32 cellular contexts compared by ENCODE assay signal in genomic region chr10:86665218-86665607, GRCh38. TPM values are rescaled to one million over a fixed set of nuclear protein-coding genes. Genes with fewer than 3 reads are reported as not detected.
DNase-seq lines count a peak whose midpoint lies in the region; ATAC-seq and TF ChIP-seq lines count a peak whose summit lies in the region.
"Had no signal": no experiment of that assay in that cellular context is flagged by ENCODE, and none has a peak within 500 bp of the region (broad histone marks: within the 10 kb centered on the region; RNA-seq: fewer than 3 reads in every experiment).

No MANE protein-coding gene starts in this region.

- TF ChIP-seq CTCF in left ventricle myocardium inferior (IDR thresholded peaks at IDR 0.05; ENCODE audit: borderline replicate concordance) (no peak), dorsolateral prefrontal cortex (IDR thresholded peaks at IDR 0.05 in 54 of 56, conservative IDR thresholded peaks at IDR 0.05 in 2 of 56; ENCODE audit: low read depth in 1 of 56, partially characterized antibody in 56 of 56) (no peak), neural progenitor cell (IDR thresholded peaks at IDR 0.05) (no peak), GM20000 (IDR thresholded peaks at IDR 0.05; ENCODE audit: extremely low read depth, missing control alignments) (no peak), suprapubic skin (IDR thresholded peaks at IDR 0.05) (no peak)

- no peak for DNase-seq in left ventricle myocardium inferior
- DNase-seq in left ventricle myocardium superior: no peak
- DNase-seq in dorsolateral prefrontal cortex: no peak
- DNase-seq in neural progenitor cell (ENCODE audit: low spot score): no peak
- DNase-seq in superior temporal gyrus (ENCODE audit: extremely low spot score): no peak
- no peak for DNase-seq in GM20000 (ENCODE audit: low spot score)
- no peak for DNase-seq in suprapubic skin (ENCODE audit: low spot score in 2 of 2)
- DNase-seq: activated CD4-positive, alpha-beta T cell treated with anti-CD3 and anti-CD28 coated beads, Interleukin-2, amount 10 ng/mL, durations not matched to agents 24 days and 14 days; activated naive CD4-positive, alpha-beta T cell; activated T-cell treated with anti-CD3 and anti-CD28 coated beads, Interleukin-2, amount 50 U/mL, for 48 hours; GDM1; MV-4-11; natural killer cell; NCI-H1694 treated with DMSO at 0.1 percent for 48 hours; NCI-H2171 treated with DMSO at 0.1 percent for 48 hours; NCI-H524; stimulated activated CD8-positive, alpha-beta memory T cell treated with anti-CD3 and anti-CD28 coated beads, Interleukin-4, amount 100 ng/mL, for 48 hours; stomach; WERI-Rb-1 had no signal

- H3K27me3 ChIP-seq in left ventricle myocardium inferior (ENCODE audit: low read depth): no peaks in the 10 kb centered on the region
- H3K27me3 ChIP-seq in dorsolateral prefrontal cortex: no peaks in the 10 kb centered on the region
- H3K27me3 ChIP-seq in neural progenitor cell: no peaks in the 10 kb centered on the region
- H3K27me3 ChIP-seq in suprapubic skin: no peaks in the 10 kb centered on the region
- H3K27me3 ChIP-seq: adrenal gland, breast epithelium, stomach had no signal

- H4K20me1 ChIP-seq in neural progenitor cell (ENCODE audit: low read depth): no peaks in the 10 kb centered on the region

- no peak overlapping the region for H3K4me2 ChIP-seq in neural progenitor cell
- H3K4me2 ChIP-seq: KMS-11 had no signal

- H3K4me3 ChIP-seq in left ventricle myocardium inferior (peak overlapping the region; percentile 77), dorsolateral prefrontal cortex (peak overlapping the region in 19 of 59 donors; percentile 5 to 68 (median 39)), neural progenitor cell (no peak overlapping the region), suprapubic skin (no peak overlapping the region)
- H3K4me3 ChIP-seq: adrenal gland, breast epithelium, left lung, stomach had no signal

- no peak overlapping the region for H3K4me3 Mint-ChIP-seq in neural progenitor cell
- H3K4me3 Mint-ChIP-seq: activated CD4-positive, alpha-beta T cell treated with anti-CD3 and anti-CD28 coated beads, Interleukin-2, amount 10 ng/mL, durations not matched to agents 24 days and 14 days; B cell; dendritic cell treated with granulocyte-macrophage colony-stimulating factor and Interleukin-4, amounts not matched to agents 40 ng/mL and 50 ng/mL, for 4 days; mesothelial cell of epicardium; natural killer cell; T-helper 2 cell treated with Interferon-gamma antibody and Interleukin-4, amounts not matched to agents 5 μg/mL and 100 μg/mL, for 36 hours had no signal

- H3K27me3 Mint-ChIP-seq in neural progenitor cell (ENCODE audit: insufficient read depth, low read depth): peaks cover 4% of the 10 kb centered on the region
- H3K27me3 Mint-ChIP-seq: activated CD4-positive, alpha-beta T cell treated with anti-CD3 and anti-CD28 coated beads, Interleukin-2, amount 10 ng/mL, durations not matched to agents 24 days and 14 days; B cell; dendritic cell treated with granulocyte-macrophage colony-stimulating factor and Interleukin-4, amounts not matched to agents 40 ng/mL and 50 ng/mL, for 4 days had no signal

- no peaks in the 10 kb centered on the region for H3F3A ChIP-seq in neural progenitor cell (ENCODE audit: low read depth)

- H3K4me1 ChIP-seq in left ventricle myocardium inferior (peaks cover 86% of the 10 kb centered on the region), neural progenitor cell (peaks cover 13% of the 10 kb centered on the region), suprapubic skin (peaks cover 10% of the 10 kb centered on the region)
- H3K4me1 ChIP-seq: breast epithelium, left lung had no signal

- no peaks in the 10 kb centered on the region for H3K79me2 ChIP-seq in neural progenitor cell (ENCODE audit: low read depth)
- H3K79me2 ChIP-seq: parathyroid adenoma had no signal

- H3K27ac Mint-ChIP-seq in neural progenitor cell: peak overlapping the region; percentile 46
- H3K27ac Mint-ChIP-seq: activated CD4-positive, alpha-beta T cell treated with anti-CD3 and anti-CD28 coated beads, Interleukin-2, amount 10 ng/mL, durations not matched to agents 24 days and 14 days; B cell; dendritic cell treated with granulocyte-macrophage colony-stimulating factor and Interleukin-4, amounts not matched to agents 40 ng/mL and 50 ng/mL, for 4 days; mesothelial cell of epicardium; natural killer cell; T-helper 2 cell treated with Interferon-gamma antibody and Interleukin-4, amounts not matched to agents 5 μg/mL and 100 μg/mL, for 36 hours had no signal

- H2AFZ ChIP-seq in neural progenitor cell (replicated peaks): no peak overlapping the region
- H2AFZ ChIP-seq: parathyroid adenoma had no signal

- no peak overlapping the region for H3K9ac ChIP-seq in neural progenitor cell
- H3K9ac ChIP-seq: KMS-11, parathyroid adenoma had no signal

- H3K4me1 Mint-ChIP-seq in neural progenitor cell: peaks cover 35% of the 10 kb centered on the region
- H3K4me1 Mint-ChIP-seq: activated CD4-positive, alpha-beta T cell treated with anti-CD3 and anti-CD28 coated beads, Interleukin-2, amount 10 ng/mL, durations not matched to agents 24 days and 14 days; natural killer cell had no signal

- no peaks in the 10 kb centered on the region for H3K9me3 ChIP-seq in left ventricle myocardium inferior (replicated peaks)
- H3K9me3 ChIP-seq in neural progenitor cell (ENCODE audit: low read depth): no peaks in the 10 kb centered on the region
- no peaks in the 10 kb centered on the region for H3K9me3 ChIP-seq in suprapubic skin
- H3K9me3 ChIP-seq: adrenal gland, breast epithelium, left lung, stomach had no signal

- TF ChIP-seq EP300 in suprapubic skin (IDR thresholded peaks at IDR 0.05): no peak

- no peak for ATAC-seq in left ventricle myocardium superior
- no peak for ATAC-seq in GM19035 (IDR thresholded peaks at IDR 0.05; ENCODE audit: unreplicated experiment)
- ATAC-seq: left lung, natural killer cell had no signal

- no peak for TF ChIP-seq POLR2A in suprapubic skin (IDR thresholded peaks at IDR 0.05)

- no peaks in the 10 kb centered on the region for H3K9me3 Mint-ChIP-seq in neural progenitor cell
- H3K9me3 Mint-ChIP-seq: activated CD4-positive, alpha-beta T cell treated with anti-CD3 and anti-CD28 coated beads, Interleukin-2, amount 10 ng/mL, durations not matched to agents 24 days and 14 days; dendritic cell treated with granulocyte-macrophage colony-stimulating factor and Interleukin-4, amounts not matched to agents 40 ng/mL and 50 ng/mL, for 4 days; mesothelial cell of epicardium; natural killer cell; T-helper 2 cell treated with Interferon-gamma antibody and Interleukin-4, amounts not matched to agents 5 μg/mL and 100 μg/mL, for 36 hours had no signal

- no peaks in the 10 kb centered on the region for H3K36me3 Mint-ChIP-seq in neural progenitor cell
- H3K36me3 Mint-ChIP-seq: mesothelial cell of epicardium, natural killer cell had no signal

- WGBS in suprapubic skin: 90% methylated on average over 7 of the region's 7 CpGs

- intact Hi-C loops in left ventricle myocardium inferior (cut with micrococcal nuclease): no loop called here
- intact Hi-C loops in left ventricle myocardium superior (cut with micrococcal nuclease): no loop called here
- intact Hi-C loops in dorsolateral prefrontal cortex (cut with DNase I): no loop called here

- H3K36me3 ChIP-seq in left ventricle myocardium inferior: peaks cover 18% of the 10 kb centered on the region
- no peaks in the 10 kb centered on the region for H3K36me3 ChIP-seq in neural progenitor cell
- no peaks in the 10 kb centered on the region for H3K36me3 ChIP-seq in suprapubic skin
- H3K36me3 ChIP-seq: adrenal gland, breast epithelium, left lung, stomach, WERI-Rb-1 had no signal

- peak overlapping the region; percentile 98 for H3K27ac ChIP-seq in left ventricle myocardium inferior (replicated peaks)
- H3K27ac ChIP-seq in dorsolateral prefrontal cortex: peak overlapping the region; percentile 76 to 100 (median 97)
- no peak overlapping the region for H3K27ac ChIP-seq in neural progenitor cell
- H3K27ac ChIP-seq in suprapubic skin: no peak overlapping the region
- H3K27ac ChIP-seq: adrenal gland, breast epithelium, KMS-11, left lung, parathyroid adenoma, stomach, WERI-Rb-1 had no signal

RNA-seq across cellular contexts. Expression of gene LDB3, which starts 3.1 kb away (rescaled TPM):
- total RNA-seq in left ventricle myocardium inferior (1,542 TPM), left ventricle myocardium superior (1,459 TPM), dorsolateral prefrontal cortex (10 to 100 TPM in 105 of 120 experiments, 1 to 10 TPM in 15; 3.8 to 94.4 (median 22.6) TPM), neural progenitor cell (ENCODE audit: low replicate concordance) (0.03 TPM in 1 of 2 replicates, not detected in the other), suprapubic skin (1 to 10 TPM in 1 of 4 donors, under 1 TPM in 2, not detected in 1; 0.44 to 3.2 (median 0.98) TPM)
- total RNA-seq: activated CD4-positive, alpha-beta T cell treated with anti-CD3 and anti-CD28 coated beads, Interleukin-2, amount 10 ng/mL, durations not matched to agents 24 days and 14 days; HT1080 had no signal

RNA-seq across cellular contexts. Expression of gene OPN4, which starts 10.9 kb away (rescaled TPM):
- total RNA-seq in left ventricle myocardium inferior: 0.25 TPM
- total RNA-seq in left ventricle myocardium superior: 0.25 TPM
- total RNA-seq in dorsolateral prefrontal cortex: 1 to 10 TPM in 93 of 120 experiments, under 1 TPM in 23, not detected in 4; 0.35 to 4.5 (median 1.6) TPM
- total RNA-seq in neural progenitor cell (ENCODE audit: low replicate concordance): not detected in 2 replicates
- total RNA-seq in suprapubic skin: under 1 TPM in 1 of 4 donors, not detected in 3; 0.34 TPM
- total RNA-seq: A673; activated CD4-positive, alpha-beta T cell treated with anti-CD3 and anti-CD28 coated beads, Interleukin-2, amount 10 ng/mL, durations not matched to agents 24 days and 14 days; B cell; breast epithelium; HT1080; left lung; mesothelial cell of epicardium; natural killer cell; stomach; ureter had no signal

Comparison
In these comparisons a context has a peak if more than half of its experiments do, and no peak if none do; other contexts are left out.
1. H3K27ac ChIP-seq: peak in left ventricle myocardium inferior (single experiment) and dorsolateral prefrontal cortex (59 of 59); none in neural progenitor cell (single experiment) and suprapubic skin (single experiment).
2. RNA of gene LDB3, which starts 3.1 kb away (total RNA-seq): 1,542 TPM in left ventricle myocardium inferior (single experiment) and 1,459 TPM in left ventricle myocardium superior (single experiment); 3.8 to 94.4 TPM in dorsolateral prefrontal cortex, 0.44 to 3.2 TPM in suprapubic skin and 0.03 TPM in neural progenitor cell; every median in the first group is over 10 times any median in the second.